ENCODE assay signal across 2 cellular contexts in the genomic region with DNA sequence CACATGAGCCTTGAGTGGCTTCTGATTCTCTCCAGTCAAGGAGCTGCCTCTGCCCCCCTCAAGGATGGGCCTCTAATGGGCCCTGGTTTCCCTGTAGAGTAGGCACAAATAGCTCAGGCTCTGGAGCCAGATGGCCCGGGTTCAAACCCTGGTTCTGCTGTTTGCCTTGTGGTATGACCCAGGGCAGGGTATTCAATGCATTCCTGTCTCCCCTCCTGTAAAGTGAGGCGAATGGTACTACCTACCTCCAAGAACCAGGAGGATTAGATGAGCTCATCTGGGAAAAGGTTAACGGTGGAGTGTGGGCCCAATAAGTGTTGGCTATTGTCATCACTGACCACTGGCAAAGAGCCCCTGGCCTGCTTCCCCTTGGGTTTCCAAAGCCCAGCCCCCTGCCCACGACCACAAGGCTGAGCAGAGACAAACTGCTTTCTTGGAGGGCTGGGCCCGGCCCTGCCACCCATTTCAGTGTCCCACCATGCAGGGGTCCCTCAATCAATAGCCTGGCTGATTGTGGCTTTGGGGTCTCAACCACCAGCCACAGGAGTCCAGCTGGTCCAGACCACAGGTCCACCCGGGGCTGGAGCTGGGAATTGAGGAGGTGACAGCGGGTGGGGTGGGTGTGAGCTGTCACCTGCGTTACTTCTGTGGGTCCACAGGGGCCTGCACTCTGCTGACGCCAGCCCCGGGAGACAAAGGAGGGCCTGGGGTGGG.
TF ChIP-seq lines count a peak whose summit lies in the region.

No MANE protein-coding gene starts in this region.

TF ChIP-seq in GM12891, 5 proteins besides CTCF, POLR2A, EP300 and RAD21:
- no peak for TF ChIP-seq SPI1 (IDR thresholded peaks at IDR 0.05; ENCODE audit: low read depth, low read length)
- TF ChIP-seq PAX5 (IDR thresholded peaks at IDR 0.05; ENCODE audit: insufficient read depth, low read length, severe bottlenecking): no peak
- no peak for TF ChIP-seq TAF1 (IDR thresholded peaks at IDR 0.05; ENCODE audit: low read depth, low read length)
- TF ChIP-seq POU2F2 (IDR thresholded peaks at IDR 0.05; ENCODE audit: low read depth, low read length): no peak
- TF ChIP-seq POLR2AphosphoS5 (IDR thresholded peaks at IDR 0.05; ENCODE audit: low read depth, low read length): no peak

TF ChIP-seq in H1, 55 proteins besides CTCF, POLR2A, EP300 and RAD21 (continued from another document):
- TF ChIP-seq EZH2 (IDR thresholded peaks at IDR 0.05; ENCODE audit: low read depth, low read length, severe bottlenecking): no peak
- TF ChIP-seq, protein P1, sequence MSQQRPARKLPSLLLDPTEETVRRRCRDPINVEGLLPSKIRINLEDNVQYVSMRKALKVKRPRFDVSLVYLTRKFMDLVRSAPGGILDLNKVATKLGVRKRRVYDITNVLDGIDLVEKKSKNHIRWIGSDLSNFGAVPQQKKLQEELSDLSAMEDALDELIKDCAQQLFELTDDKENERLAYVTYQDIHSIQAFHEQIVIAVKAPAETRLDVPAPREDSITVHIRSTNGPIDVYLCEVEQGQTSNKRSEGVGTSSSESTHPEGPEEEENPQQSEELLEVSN (IDR thresholded peaks at IDR 0.05): no peak
TF ChIP-seq in H1: peak in this region for 0.
